In genomic region chr15:54707805-54708752, GRCh38 we compare ENCODE assay signal across 23 cellular contexts.
"Had no signal": no experiment of that assay in that cellular context is flagged by ENCODE, and none has a peak within 500 bp of the region (broad histone marks: within the 10 kb centered on the region; RNA-seq: fewer than 3 reads in every experiment).

No MANE protein-coding gene starts in this region.

- DNase-seq: activated CD4-positive, alpha-beta T cell treated with anti-CD3 and anti-CD28 coated beads for 4 hours; activated CD4-positive, alpha-beta T cell treated with anti-CD3 and anti-CD28 coated beads, Interleukin-2, amount 50 U/mL, for 48 hours; activated CD4-positive, CD25-positive, alpha-beta regulatory T cell; activated CD8-positive, alpha-beta memory T cell treated with anti-CD3 and anti-CD28 coated beads, Interleukin-2, amount 50 U/mL, for 48 hours; activated naive CD4-positive, alpha-beta T cell treated with anti-CD3 and anti-CD28 coated beads, Interleukin-2, amount 10 ng/mL, durations not matched to agents 7 days and 5 days; activated T-cell treated with anti-CD3 and anti-CD28 coated beads, Interleukin-2, amount 50 U/mL, for 48 hours; anterior cingulate cortex; caudate nucleus; dermis blood vessel endothelial cell; effector CD8-positive, alpha-beta T cell; foreskin keratinocyte; immature natural killer cell; kidney glomerular epithelial cell; naive B cell; occipital lobe; stimulated activated CD4-positive, alpha-beta T cell treated with anti-CD3 and anti-CD28 coated beads, Interleukin-4, amount 100 ng/mL, for 1 hour; stimulated activated naive CD8-positive, alpha-beta T cell treated with anti-CD3 and anti-CD28 coated beads, Interleukin-15, Interleukin-2, amounts not matched to agents 100 U/mL and 50 U/mL, for 24 hours; T-helper 17 cell; uterus had no signal

- H3K27ac ChIP-seq: foreskin keratinocyte, left lung, uterus had no signal

- H3K4me2 ChIP-seq: smooth muscle cell had no signal

- ATAC-seq: foreskin keratinocyte; left lung; sciatic nerve; stimulated activated naive CD8-positive, alpha-beta T cell treated with anti-CD3 and anti-CD28 coated beads, Interleukin-15, Interleukin-2, amounts not matched to agents 100 U/mL and 50 U/mL, for 24 hours; T-helper 17 cell had no signal

- H3K4me1 ChIP-seq: foreskin keratinocyte, left lung, uterus had no signal

- H3K4me3 ChIP-seq: left lung, lung, smooth muscle cell, uterus had no signal

- H3K9me3 ChIP-seq: left lung, uterus had no signal

- H3K36me3 ChIP-seq: left lung, uterus had no signal

- H3K27me3 ChIP-seq: foreskin keratinocyte, left lung, uterus had no signal
